ENCODE assay signal across 10 cellular contexts in genomic region chr6:33812669-33813068, GRCh38. TPM values are rescaled to one million over a fixed set of nuclear protein-coding genes. Genes with fewer than 3 reads are reported as not detected.
DNase-seq lines count a peak whose midpoint lies in the region; ATAC-seq and TF ChIP-seq lines count a peak whose summit lies in the region.
"Had no signal": no experiment of that assay in that cellular context is flagged by ENCODE, and none has a peak within 500 bp of the region (broad histone marks: within the 10 kb centered on the region; RNA-seq: fewer than 3 reads in every experiment).

No MANE protein-coding gene starts in this region.

- TF ChIP-seq POLR2A in ovary (IDR thresholded peaks at IDR 0.05): no peak

- H3K9me3 Mint-ChIP-seq in WTC11: no peaks in the 10 kb centered on the region
- H3K9me3 Mint-ChIP-seq: T-helper 1 cell treated with Interleukin-12 subunit alpha and Interleukin-12 subunit beta and Interleukin-4 antibody, amounts not matched to agents 30 μg/mL and 1 μg/mL, for 36 hours had no signal

- H3K4me1 ChIP-seq in fibroblast of lung (ENCODE audit: control insufficient read depth, extremely low read depth, insufficient read depth, low read length) (no peaks in the 10 kb centered on the region), ovary (ENCODE audit: insufficient read depth) (no peaks in the 10 kb centered on the region)

- H3K4me3 ChIP-seq in GM12865 (ENCODE audit: low read depth, low read length) (no peak overlapping the region), fibroblast of lung (replicated peaks in 1 of 4; ENCODE audit: control extremely low read depth in 1 of 4, insufficient read depth in 1 of 4, low read depth in 3 of 4, low read length in 4 of 4) (no peak overlapping the region), ovary (no peak overlapping the region)

- no peak overlapping the region for H3K27ac Mint-ChIP-seq in WTC11
- H3K27ac Mint-ChIP-seq: naive B cell; T-helper 1 cell treated with Interleukin-12 subunit alpha and Interleukin-12 subunit beta and Interleukin-4 antibody, amounts not matched to agents 30 μg/mL and 1 μg/mL, for 36 hours had no signal

- TF ChIP-seq EP300 in ovary (IDR thresholded peaks at IDR 0.05): no peak

- POLR2A ChIA-PET in WTC11 (lab: Charles Lee): interaction anchor here (0.5 to 1.1 kb wide), 2 partner anchors 41 to 1536 kb away, joined by 3 to 4 read pairs; no protein-coding TSS in a partner anchor

- TF ChIP-seq CTCF in GM12865 (IDR thresholded peaks at IDR 0.05; ENCODE audit: insufficient read depth, low read depth, low read length, missing control alignments) (no peak), WTC11 (IDR thresholded peaks at IDR 0.05) (no peak), fibroblast of lung (conservative IDR thresholded peaks at IDR 0.05 in 1 of 2, IDR thresholded peaks at IDR 0.05 in 1 of 2; ENCODE audit: low read depth in 1 of 2, low read length in 2 of 2) (peak; percentile 22 to 46), ovary (IDR thresholded peaks at IDR 0.05) (no peak)

- peaks cover 12% of the 10 kb centered on the region for H3K27me3 Mint-ChIP-seq in WTC11 (ENCODE audit: low read depth)

- H2AFZ ChIP-seq in fibroblast of lung (ENCODE audit: low read length): no peak overlapping the region

- no peak overlapping the region for H3K27ac ChIP-seq in fibroblast of lung (ENCODE audit: insufficient read depth, low read length)
- no peak overlapping the region for H3K27ac ChIP-seq in ovary

- intact Hi-C loops in ovary (cut with DNase I) (no loop called here), posterior vena cava (cut with DNase I) (no loop called here)

- ATAC-seq in WTC11 (peak; percentile 56), HG02759 (IDR thresholded peaks at IDR 0.05; ENCODE audit: unreplicated experiment) (no peak), GM21723 (IDR thresholded peaks at IDR 0.05; ENCODE audit: unreplicated experiment) (no peak)

- DNase-seq in GM12865 (ENCODE audit: low read depth): peak; percentile 54
- peak; percentile 41 for DNase-seq in LHCN-M2 (ENCODE audit: low read depth)
- DNase-seq in WTC11 (ENCODE audit: low spot score): peak; percentile 88
- DNase-seq in fibroblast of lung (ENCODE audit: low read depth in 2 of 2): peak; percentile 43 to 51
- peak in 4 of 5 donors; percentile 35 to 70 (median 50) for DNase-seq in ovary
- no peak for DNase-seq in posterior vena cava (ENCODE audit: low spot score)
- DNase-seq: naive B cell had no signal

- peaks cover 65% of the 10 kb centered on the region for H3K4me1 Mint-ChIP-seq in WTC11

- peak overlapping the region; percentile 21 for H3K4me3 Mint-ChIP-seq in WTC11
- H3K4me3 Mint-ChIP-seq: naive B cell; T-helper 1 cell treated with Interleukin-12 subunit alpha and Interleukin-12 subunit beta and Interleukin-4 antibody, amounts not matched to agents 30 μg/mL and 1 μg/mL, for 36 hours had no signal

- H3K79me2 ChIP-seq in fibroblast of lung (ENCODE audit: control insufficient read depth, insufficient read depth, low read length): no peaks in the 10 kb centered on the region

- H3K27me3 ChIP-seq in fibroblast of lung (ENCODE audit: control insufficient read depth, insufficient read depth, low read length) (peaks cover 33% of the 10 kb centered on the region), ovary (no peaks in the 10 kb centered on the region)

- WGBS in ovary, 3 donors: 4 to 6% (median 4%) methylated on average over 11 of the region's 11 CpGs

- CTCF ChIA-PET in WTC11 (lab: Charles Lee): interaction anchor here (0.8 to 3.9 kb wide), 21 partner anchors 10 to 343 kb away, joined by 3 to 39 read pairs (median 5); partner anchors contain the start of gene LEMD2

- H3K36me3 ChIP-seq in fibroblast of lung (ENCODE audit: control insufficient read depth, insufficient read depth, low read length): no peaks in the 10 kb centered on the region
- H3K36me3 ChIP-seq in ovary: no peaks in the 10 kb centered on the region

- no peak overlapping the region for H3K4me2 ChIP-seq in fibroblast of lung (ENCODE audit: extremely low read depth, insufficient read depth, low read length)

- H4K20me1 ChIP-seq in fibroblast of lung (ENCODE audit: control insufficient read depth, extremely low read depth, insufficient read depth, low read length): no peaks in the 10 kb centered on the region

- H3K9me3 ChIP-seq in fibroblast of lung (ENCODE audit: control insufficient read depth, insufficient read depth, low read depth, low read length) (no peaks in the 10 kb centered on the region), ovary (no peaks in the 10 kb centered on the region)

- no peak overlapping the region for H3K9ac ChIP-seq in fibroblast of lung (ENCODE audit: insufficient read depth, low read length)

- H3K36me3 Mint-ChIP-seq in WTC11: no peaks in the 10 kb centered on the region
- H3K36me3 Mint-ChIP-seq: naive B cell had no signal

TF ChIP-seq in WTC11, 78 proteins besides CTCF, POLR2A, EP300 and RAD21 (continues in another document):
- TF ChIP-seq MLX (CRISPR knock-in tag; IDR thresholded peaks at IDR 0.05) (no peak), CREM (CRISPR knock-in tag; IDR thresholded peaks at IDR 0.05) (peak; percentile 78; the same call in 1 of the 2 replicates), ZBTB21 (CRISPR knock-in tag; IDR thresholded peaks at IDR 0.05; ENCODE audit: borderline replicate concordance) (peak; percentile 78; the same call in 1 of the 2 replicates), ETV6 (CRISPR knock-in tag; IDR thresholded peaks at IDR 0.05) (peak; percentile 85), CBFB (CRISPR knock-in tag; IDR thresholded peaks at IDR 0.05; ENCODE audit: low read depth) (0 out of 2 replicates have a peak, but pooled peaks have one; percentile 59), ZNF263 (CRISPR knock-in tag; IDR thresholded peaks at IDR 0.05; ENCODE audit: low read depth) (no peak), FOXP1 (CRISPR knock-in tag; IDR thresholded peaks at IDR 0.05; ENCODE audit: borderline replicate concordance) (peak; percentile 95), USF1 (CRISPR knock-in tag; IDR thresholded peaks at IDR 0.05) (peak; percentile 58; the same call in 1 of the 2 replicates), SMAD3 (CRISPR knock-in tag; IDR thresholded peaks at IDR 0.05; ENCODE audit: borderline replicate concordance) (peak; percentile 90; the same call in 1 of the 2 replicates), GTF2I (CRISPR knock-in tag; conservative IDR thresholded peaks at IDR 0.05) (no peak)
- TF ChIP-seq, protein P1, sequence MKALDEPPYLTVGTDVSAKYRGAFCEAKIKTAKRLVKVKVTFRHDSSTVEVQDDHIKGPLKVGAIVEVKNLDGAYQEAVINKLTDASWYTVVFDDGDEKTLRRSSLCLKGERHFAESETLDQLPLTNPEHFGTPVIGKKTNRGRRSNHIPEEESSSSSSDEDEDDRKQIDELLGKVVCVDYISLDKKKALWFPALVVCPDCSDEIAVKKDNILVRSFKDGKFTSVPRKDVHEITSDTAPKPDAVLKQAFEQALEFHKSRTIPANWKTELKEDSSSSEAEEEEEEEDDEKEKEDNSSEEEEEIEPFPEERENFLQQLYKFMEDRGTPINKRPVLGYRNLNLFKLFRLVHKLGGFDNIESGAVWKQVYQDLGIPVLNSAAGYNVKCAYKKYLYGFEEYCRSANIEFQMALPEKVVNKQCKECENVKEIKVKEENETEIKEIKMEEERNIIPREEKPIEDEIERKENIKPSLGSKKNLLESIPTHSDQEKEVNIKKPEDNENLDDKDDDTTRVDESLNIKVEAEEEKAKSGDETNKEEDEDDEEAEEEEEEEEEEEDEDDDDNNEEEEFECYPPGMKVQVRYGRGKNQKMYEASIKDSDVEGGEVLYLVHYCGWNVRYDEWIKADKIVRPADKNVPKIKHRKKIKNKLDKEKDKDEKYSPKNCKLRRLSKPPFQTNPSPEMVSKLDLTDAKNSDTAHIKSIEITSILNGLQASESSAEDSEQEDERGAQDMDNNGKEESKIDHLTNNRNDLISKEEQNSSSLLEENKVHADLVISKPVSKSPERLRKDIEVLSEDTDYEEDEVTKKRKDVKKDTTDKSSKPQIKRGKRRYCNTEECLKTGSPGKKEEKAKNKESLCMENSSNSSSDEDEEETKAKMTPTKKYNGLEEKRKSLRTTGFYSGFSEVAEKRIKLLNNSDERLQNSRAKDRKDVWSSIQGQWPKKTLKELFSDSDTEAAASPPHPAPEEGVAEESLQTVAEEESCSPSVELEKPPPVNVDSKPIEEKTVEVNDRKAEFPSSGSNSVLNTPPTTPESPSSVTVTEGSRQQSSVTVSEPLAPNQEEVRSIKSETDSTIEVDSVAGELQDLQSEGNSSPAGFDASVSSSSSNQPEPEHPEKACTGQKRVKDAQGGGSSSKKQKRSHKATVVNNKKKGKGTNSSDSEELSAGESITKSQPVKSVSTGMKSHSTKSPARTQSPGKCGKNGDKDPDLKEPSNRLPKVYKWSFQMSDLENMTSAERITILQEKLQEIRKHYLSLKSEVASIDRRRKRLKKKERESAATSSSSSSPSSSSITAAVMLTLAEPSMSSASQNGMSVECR (CRISPR knock-in tag; IDR thresholded peaks at IDR 0.05; ENCODE audit: borderline replicate concordance): peak; percentile 90

RNA-seq across cellular contexts. Expression of gene MLN, which starts 8.9 kb away (rescaled TPM):
- total RNA-seq in LHCN-M2 (2014; rRNA removed) (not detected in 2 replicates), WTC11 (2021) (not detected in 3 replicates), fibroblast of lung (not detected in 2 replicates), ovary (not detected), posterior vena cava (not detected)
- not detected for polyA plus RNA-seq in LHCN-M2 (2012)
- polyA plus RNA-seq in fibroblast of lung (not detected in 2 replicates), ovary (not detected)
- polyA plus RNA-seq in fibroblast of lung (2012): not detected in 2 replicates
- polyA minus RNA-seq in fibroblast of lung (ENCODE audit: low replicate concordance): not detected in 2 replicates

RNA-seq across cellular contexts. Expression of gene LEMD2, which starts 23.7 kb away (rescaled TPM):
- total RNA-seq in LHCN-M2 (2014; rRNA removed) (52.5 and 57.8 TPM in 2 replicates), WTC11 (2021) (46.6 to 62.9 TPM (median 48.2 TPM) in 3 replicates), fibroblast of lung (51.9 and 61.9 TPM in 2 replicates), ovary (10 to 100 TPM; 43.6 to 66.8 (median 56.7) TPM), posterior vena cava (10 to 100 TPM; 38.0 to 41.4 TPM)
- 37.1 TPM for polyA plus RNA-seq in LHCN-M2 (2012)
- polyA plus RNA-seq in fibroblast of lung (23.6 and 25.7 TPM in 2 replicates), ovary (10 to 100 TPM; 41.7 to 59.2 TPM)
- 30.3 and 32.5 TPM in 2 replicates for polyA plus RNA-seq in fibroblast of lung (2012)
- polyA minus RNA-seq in fibroblast of lung (ENCODE audit: low replicate concordance): 61.3 and 93.7 TPM in 2 replicates

Comparison
In these comparisons a context has a peak if more than half of its experiments do, and no peak if none do; other contexts are left out.
1. CTCF ChIP-seq: peak in fibroblast of lung (2 of 2); none in GM12865 (single experiment), WTC11 (single experiment) and ovary (0 of 3).